11 cellular contexts compared by ENCODE assay signal in genomic region chr7:30465342-30466170, GRCh38. TPM values are rescaled to one million over a fixed set of nuclear protein-coding genes. Genes with fewer than 3 reads are reported as not detected.
DNase-seq lines count a peak whose midpoint lies in the region; ATAC-seq and TF ChIP-seq lines count a peak whose summit lies in the region.
"Had no signal": no experiment of that assay in that cellular context is flagged by ENCODE, and none has a peak within 500 bp of the region (broad histone marks: within the 10 kb centered on the region; RNA-seq: fewer than 3 reads in every experiment).

No MANE protein-coding gene starts in this region.

- H3K79me2 ChIP-seq in GM23248 (ENCODE audit: insufficient read depth) = peaks cover 72% of the 10 kb centered on the region

- H3K27me3 Mint-ChIP-seq in nephron (ENCODE audit: low read depth) = no peaks in the 10 kb centered on the region

- no peaks in the 10 kb centered on the region for H3K36me3 Mint-ChIP-seq in nephron (ENCODE audit: low read depth)

- TF ChIP-seq POLR2A in right lobe of liver (IDR thresholded peaks at IDR 0.05) = no peak

- TF ChIP-seq CTCF in colonic mucosa (IDR thresholded peaks at IDR 0.05) (no peak), nephron (IDR thresholded peaks at IDR 0.05; ENCODE audit: unreplicated experiment in 3 of 3) (no peak), right lobe of liver (IDR thresholded peaks at IDR 0.05) (no peak)

- H2AFZ ChIP-seq in GM23248 = no peak overlapping the region

- H3K36me3 ChIP-seq in GM23248 (ENCODE audit: low read depth) = no peaks in the 10 kb centered on the region
- no peaks in the 10 kb centered on the region for H3K36me3 ChIP-seq in colonic mucosa
- H3K36me3 ChIP-seq in right lobe of liver = no peaks in the 10 kb centered on the region
- H3K36me3 ChIP-seq: pancreas had no signal

- H3K9me3 ChIP-seq in GM23248 (ENCODE audit: low read depth) (no peaks in the 10 kb centered on the region), colonic mucosa (no peaks in the 10 kb centered on the region), right lobe of liver (no peaks in the 10 kb centered on the region)
- H3K9me3 ChIP-seq: pancreas had no signal

- H3K9ac ChIP-seq in GM23248 = 0 out of 2 replicates have a peak overlapping the region, but pooled peaks have one; percentile 1
- H3K9ac ChIP-seq in colonic mucosa (ENCODE audit: low read depth in 2 of 2, low read length in 2 of 2) = peak overlapping the region in 1 of 2 donors; percentile 44

- in situ Hi-C loops in GM23248 (cut with MboI) = no loop called here

- H4K20me1 ChIP-seq in GM23248 (ENCODE audit: insufficient read depth) = no peaks in the 10 kb centered on the region

- no peak overlapping the region for H3K4me3 Mint-ChIP-seq in nephron

- 56 to 59% methylated on average over 4 of the region's 4 CpGs for WGBS in GM23248 (ENCODE audit: low coverage in 1 of 2, low lambda C conversion rate in 2 of 2, missing lambda C conversion rate in 2 of 2), 2 experiments
- WGBS in right lobe of liver (ENCODE audit: insufficient coverage, low coverage, low lambda C conversion rate, missing lambda C conversion rate) = 82% methylated on average over 3 of the region's 4 CpGs

- peak overlapping the region; percentile 14 for H3K4me2 ChIP-seq in GM23248 (ENCODE audit: unreplicated experiment)

- ATAC-seq in right lobe of liver (no peak), HG02840 (IDR thresholded peaks at IDR 0.05; ENCODE audit: low FRiP score, unreplicated experiment) (no peak)
- ATAC-seq: pancreas had no signal

- H3F3A ChIP-seq in GM23248 (ENCODE audit: insufficient read depth) = peaks cover 44% of the 10 kb centered on the region

- H3K27me3 ChIP-seq in GM23248 (replicated peaks; ENCODE audit: insufficient read depth) (no peaks in the 10 kb centered on the region), colonic mucosa (no peaks in the 10 kb centered on the region), right lobe of liver (no peaks in the 10 kb centered on the region)
- H3K27me3 ChIP-seq: pancreas had no signal

- H3K27ac ChIP-seq in GM23248 = peak overlapping the region; percentile 48
- H3K27ac ChIP-seq in colonic mucosa = peak overlapping the region; percentile 52
- no peak overlapping the region for H3K27ac ChIP-seq in right lobe of liver
- H3K27ac ChIP-seq: pancreas had no signal

- H3K4me1 ChIP-seq in GM23248 (ENCODE audit: insufficient read depth) = peaks cover 51% of the 10 kb centered on the region
- peaks cover 14% of the 10 kb centered on the region for H3K4me1 ChIP-seq in colonic mucosa
- peaks cover 0 to 7% (median 0%) of the 10 kb centered on the region in 4 donors for H3K4me1 ChIP-seq in right lobe of liver

- intact Hi-C loops in colonic mucosa (cut with DNase I) = no loop called here
- intact Hi-C loops in right lobe of liver (cut with DNase I) = no loop called here

- no peaks in the 10 kb centered on the region for H3K9me2 ChIP-seq in GM23248 (ENCODE audit: insufficient read depth)

- H3K4me1 Mint-ChIP-seq in nephron = peaks cover 66% of the 10 kb centered on the region

- peak overlapping the region; percentile 9 to 83 (median 55) for H3K27ac Mint-ChIP-seq in nephron

- H3K4me3 ChIP-seq in GM23248 (no peak overlapping the region), colonic mucosa (no peak overlapping the region), right lobe of liver (no peak overlapping the region)
- H3K4me3 ChIP-seq: pancreas had no signal

- DNase-seq in Ammon's horn (ENCODE audit: low spot score) (peak; percentile 23), GM23248 (peak; percentile 73), colonic mucosa (no peak), right lobe of liver (no peak), NCI-H1694 (lab: John Stamatoyannopoulos, UW) (no peak), KG1 (lab: John Stamatoyannopoulos, UW) (no peak)
- DNase-seq: activated CD4-positive, alpha-beta T cell treated with anti-CD3 and anti-CD28 coated beads, Interleukin-2, amount 50 U/mL, for 4 hours; effector memory CD4-positive, alpha-beta T cell; pancreas had no signal

- H3K9me3 Mint-ChIP-seq in nephron = no peaks in the 10 kb centered on the region

RNA-seq across cellular contexts. Expression of gene NOD1, which starts 13.0 kb away (rescaled TPM):
- 8.6 and 11.1 TPM in 2 replicates for total RNA-seq in GM23248 (2014; rRNA removed; shearing (Covaris generic))
- 4.4 and 5.9 TPM in 2 replicates for polyA plus RNA-seq in GM23248 (2016; fragmentation: Nextera tagmentation; extraction: Ambion mirVana)
- 10 to 100 TPM in 1 of 2 donors, 1 to 10 TPM in 1; 9.5 to 14.0 TPM for total RNA-seq in colonic mucosa
- 1 to 10 TPM; 1.7 to 5.3 (median 2.7) TPM for total RNA-seq in right lobe of liver

RNA-seq across cellular contexts. Expression of gene GGCT, which starts 39.1 kb away (rescaled TPM):
- 31.3 and 40.0 TPM in 2 replicates for total RNA-seq in GM23248 (2014; rRNA removed; shearing (Covaris generic))
- 47.9 and 48.8 TPM in 2 replicates for polyA plus RNA-seq in GM23248 (2016; fragmentation: Nextera tagmentation; extraction: Ambion mirVana)
- 100 to 1,000 TPM in 1 of 2 donors, 10 to 100 TPM in 1; 42.5 to 103 TPM for total RNA-seq in colonic mucosa
- total RNA-seq in right lobe of liver = 10 to 100 TPM; 13.2 to 23.8 (median 16.8) TPM

Comparison
In these comparisons a context has a peak if more than half of its experiments do, and no peak if none do; other contexts are left out.
1. DNase-seq: peak in Ammon's horn (single experiment) and GM23248 (single experiment); none in colonic mucosa (single experiment), right lobe of liver (0 of 3), NCI-H1694 (single experiment) and KG1 (single experiment).
2. H3K27ac ChIP-seq: peak in GM23248 (single experiment) and colonic mucosa (single experiment); none in right lobe of liver (0 of 3).